ENCODE assay signal across 16 cellular contexts in genomic region chr13:97308735-97309429, GRCh38.
DNase-seq lines count a peak whose midpoint lies in the region; ATAC-seq, FAIRE-seq and TF ChIP-seq lines count a peak whose summit lies in the region.
"Had no signal": no experiment of that assay in that cellular context is flagged by ENCODE, and none has a peak within 500 bp of the region (broad histone marks: within the 10 kb centered on the region; RNA-seq: fewer than 3 reads in every experiment).

No MANE protein-coding gene starts in this region.

- H3K14ac ChIP-seq in H1 (ENCODE audit: insufficient read length) = no peak overlapping the region

- no peak overlapping the region for H4K91ac ChIP-seq in H1 (replicated peaks; ENCODE audit: insufficient read length, low read length)

- H2BK120ac ChIP-seq in H1 (replicated peaks; ENCODE audit: low read depth, low read length) = no peak overlapping the region

- no TSS peak for BruUV-seq in PC-3 (replicated peaks; lab: Mats Ljungman, UMichigan)

- no peak overlapping the region for H3K23ac ChIP-seq in H1 (ENCODE audit: insufficient read length)

- no peak overlapping the region for H3K56ac ChIP-seq in H1 (replicated peaks; ENCODE audit: insufficient read length, low read depth, low read length)

- no peak for FAIRE-seq in H1 (lab: Jason Lieb, UNC)
- FAIRE-seq: frontal cortex had no signal

- H3K4me1 ChIP-seq in PC-3 (ENCODE audit: insufficient read depth, low read length) (peaks cover 26% of the 10 kb centered on the region), H1 (replicated peaks in 1 of 4; ENCODE audit: control insufficient read depth in 3 of 4, insufficient read depth in 4 of 4, low read length in 3 of 4) (peaks cover 0 to 6% (median 1%) of the 10 kb centered on the region in 4 experiments; a peak in 3 of 7 replicates), neural progenitor cell (peaks cover 12% of the 10 kb centered on the region)

- H3K79me2 ChIP-seq in PC-3 (ENCODE audit: low read length) (no peaks in the 10 kb centered on the region), H1 (ENCODE audit: control insufficient read depth in 1 of 2, insufficient read depth in 2 of 2, low read length in 2 of 2) (no peaks in the 10 kb centered on the region), neural progenitor cell (ENCODE audit: low read depth) (no peaks in the 10 kb centered on the region)

- H3K9ac ChIP-seq in PC-3 (ENCODE audit: low read length) (peak overlapping the region; percentile 37), H1 (replicated peaks in 1 of 4; ENCODE audit: extremely low read depth in 1 of 4, low read depth in 3 of 4, low read length in 3 of 4) (no peak overlapping the region), neural progenitor cell (no peak overlapping the region)

- H4K5ac ChIP-seq in H1 (ENCODE audit: insufficient read length, low read depth, low read length) = no peak overlapping the region

- H4K20me1 ChIP-seq in PC-3 (ENCODE audit: low read length) = no peaks in the 10 kb centered on the region
- H4K20me1 ChIP-seq in H1 (replicated peaks in 1 of 2; ENCODE audit: control insufficient read depth in 1 of 2, insufficient read depth in 2 of 2, low read length in 2 of 2) = no peaks in the 10 kb centered on the region
- no peaks in the 10 kb centered on the region for H4K20me1 ChIP-seq in neural progenitor cell (ENCODE audit: low read depth)

- no peaks in the 10 kb centered on the region for H3K36me3 Mint-ChIP-seq in neural progenitor cell

- H3K4ac ChIP-seq in H1 (replicated peaks; ENCODE audit: insufficient read length, low read depth, low read length) = no peak overlapping the region

- no peaks in the 10 kb centered on the region for H3K9me3 Mint-ChIP-seq in neural progenitor cell
- H3K9me3 Mint-ChIP-seq: activated CD4-positive, alpha-beta memory T cell treated with anti-CD3 and anti-CD28 coated beads, Interleukin-2, amount 10 ng/mL, durations not matched to agents 7 days and 5 days; dendritic cell treated with granulocyte-macrophage colony-stimulating factor and Interleukin-4, amounts not matched to agents 40 ng/mL and 50 ng/mL, for 4 days had no signal

- H3K4me3 Mint-ChIP-seq in neural progenitor cell = no peak overlapping the region
- H3K4me3 Mint-ChIP-seq: activated CD4-positive, alpha-beta memory T cell treated with anti-CD3 and anti-CD28 coated beads, Interleukin-2, amount 10 ng/mL, durations not matched to agents 7 days and 5 days; dendritic cell treated with granulocyte-macrophage colony-stimulating factor and Interleukin-4, amounts not matched to agents 40 ng/mL and 50 ng/mL, for 4 days; stimulated activated naive B cell treated with anti-CD40 and anti-IgM and Interleukin-4, amounts not matched to agents 10 μg/mL and 1 μg/mL and 100 μg/mL, for 72 hours had no signal

- no peaks in the 10 kb centered on the region for H3K36me3 ChIP-seq in PC-3 (ENCODE audit: low read depth, low read length)
- no peaks in the 10 kb centered on the region for H3K36me3 ChIP-seq in H1 (ENCODE audit: control insufficient read depth in 2 of 4, insufficient read depth in 4 of 4, low read length in 3 of 4)
- no peaks in the 10 kb centered on the region for H3K36me3 ChIP-seq in neural progenitor cell
- H3K36me3 ChIP-seq: BE2C had no signal

- no peaks in the 10 kb centered on the region for H3K27me3 ChIP-seq in PC-3 (ENCODE audit: low read length)
- H3K27me3 ChIP-seq in H1 (replicated peaks in 1 of 4; ENCODE audit: control insufficient read depth in 3 of 4, extremely low read depth in 1 of 4, insufficient read depth in 3 of 4, low read length in 3 of 4) = no peaks in the 10 kb centered on the region
- no peaks in the 10 kb centered on the region for H3K27me3 ChIP-seq in neural progenitor cell
- H3K27me3 ChIP-seq: BE2C had no signal

- TF ChIP-seq POLR2A in H1 (IDR thresholded peaks at IDR 0.05; ENCODE audit: control extremely low read depth in 1 of 2, low read depth in 2 of 2, low read length in 2 of 2) = no peak

- no peaks in the 10 kb centered on the region for H3K27me3 Mint-ChIP-seq in neural progenitor cell (ENCODE audit: insufficient read depth, low read depth)
- H3K27me3 Mint-ChIP-seq: activated CD4-positive, alpha-beta memory T cell treated with anti-CD3 and anti-CD28 coated beads, Interleukin-2, amount 10 ng/mL, durations not matched to agents 7 days and 5 days; dendritic cell treated with granulocyte-macrophage colony-stimulating factor and Interleukin-4, amounts not matched to agents 40 ng/mL and 50 ng/mL, for 4 days; stimulated activated naive B cell treated with anti-CD40 and anti-IgM and Interleukin-4, amounts not matched to agents 10 μg/mL and 1 μg/mL and 100 μg/mL, for 72 hours had no signal

- no peak overlapping the region for H2BK5ac ChIP-seq in H1 (ENCODE audit: low read depth, low read length)

- CTCF ChIA-PET in PC-3 (lab: Charles Lee) = no interaction called here
- CTCF ChIA-PET in H1 (lab: Charles Lee; ENCODE audit: partially characterized antibody) = interaction anchor here (0.7 to 0.8 kb wide), 2 partner anchors 36 to 43 kb away, joined by 3 to 4 read pairs; no protein-coding TSS in a partner anchor

- no peak overlapping the region for H2AK5ac ChIP-seq in H1 (ENCODE audit: low read depth, low read length)

- POLR2A ChIA-PET in PC-3 (lab: Charles Lee; ENCODE audit: unreplicated experiment) = no interaction called here
- POLR2A ChIA-PET in H1 (lab: Charles Lee; ENCODE audit: partially characterized antibody) = interaction anchor here (0.9 to 1.0 kb wide), 2 partner anchors 14 to 19 kb away, joined by 3 to 4 read pairs; no protein-coding TSS in a partner anchor

- no peak overlapping the region for H3K18ac ChIP-seq in H1 (ENCODE audit: extremely low read depth, low read length)

- ATAC-seq in PC-3 = peak; percentile 44; the same call in 1 of the 2 replicates
- no peak for ATAC-seq in GM21723 (IDR thresholded peaks at IDR 0.05; ENCODE audit: unreplicated experiment)
- ATAC-seq in HG03039 (IDR thresholded peaks at IDR 0.05; ENCODE audit: unreplicated experiment) = no peak
- ATAC-seq in HG02610 (IDR thresholded peaks at IDR 0.05; ENCODE audit: unreplicated experiment) = no peak
- ATAC-seq: activated naive CD4-positive, alpha-beta T cell treated with anti-CD3 and anti-CD28 coated beads, Interleukin-2, amount 50 U/mL, for 72 hours; left colon; stimulated activated naive B cell treated with anti-CD40 and anti-IgM and Interleukin-4, amounts not matched to agents 10 μg/mL and 1 μg/mL and 100 μg/mL, for 72 hours had no signal

- TF ChIP-seq CTCF in PC-3 (conservative IDR thresholded peaks at IDR 0.05; ENCODE audit: low read depth, low read length) = no peak
- no peak for TF ChIP-seq CTCF in H1 (IDR thresholded peaks at IDR 0.05; ENCODE audit: control extremely low read depth in 1 of 3, insufficient read depth in 1 of 3, low read depth in 1 of 3, low read length in 3 of 3)
- TF ChIP-seq CTCF in neural progenitor cell (IDR thresholded peaks at IDR 0.05) = no peak

- no peak overlapping the region for H3K4me3 ChIP-seq in PC-3 (ENCODE audit: low read length)
- H3K4me3 ChIP-seq in H1 (ENCODE audit: extremely low read depth in 1 of 4, insufficient read depth in 2 of 4, low read depth in 3 of 4, low read length in 4 of 4) = no peak overlapping the region
- H3K4me3 ChIP-seq in neural progenitor cell = no peak overlapping the region

- H3K79me1 ChIP-seq in H1 (ENCODE audit: low read depth, low read length) = no peaks in the 10 kb centered on the region

- peak overlapping the region; percentile 66 for H3K4me2 ChIP-seq in PC-3 (ENCODE audit: low read length)
- no peak overlapping the region for H3K4me2 ChIP-seq in H1 (ENCODE audit: insufficient read depth in 1 of 2, low read depth in 2 of 2, low read length in 2 of 2)
- H3K4me2 ChIP-seq in neural progenitor cell = no peak overlapping the region

- peak overlapping the region; percentile 46; the same call in 1 of the 2 replicates for H2BK12ac ChIP-seq in H1 (ENCODE audit: low read depth, low read length)

- H3K27ac ChIP-seq in PC-3 (ENCODE audit: low read length) (peak overlapping the region; percentile 88), H1 (ENCODE audit: low read depth, low read length) (no peak overlapping the region), neural progenitor cell (peak overlapping the region; percentile 42)

- TF ChIP-seq EP300 in H1 (IDR thresholded peaks at IDR 0.05; ENCODE audit: borderline replicate concordance in 1 of 2, low read depth in 2 of 2, low read length in 2 of 2) = no peak

- no peak overlapping the region; the same call in 1 of the 2 replicates for H2AFZ ChIP-seq in PC-3 (ENCODE audit: low read length)
- no peak overlapping the region for H2AFZ ChIP-seq in H1 (ENCODE audit: low read length)
- H2AFZ ChIP-seq in neural progenitor cell (replicated peaks) = no peak overlapping the region

- H3F3A ChIP-seq in PC-3 (ENCODE audit: low read length, unreplicated experiment) (no peaks in the 10 kb centered on the region), neural progenitor cell (ENCODE audit: low read depth) (no peaks in the 10 kb centered on the region)

- no peaks in the 10 kb centered on the region for H3K9me2 ChIP-seq in PC-3 (replicated peaks; ENCODE audit: low read length)

- 80% methylated on average over 5 of the region's 5 CpGs; no CpG with 5 or more reads in 1 of the 2 experiments for WGBS in H1 (ENCODE audit: extremely low coverage in 1 of 2, insufficient coverage in 1 of 2, insufficient read length in 1 of 2, insufficient replicate concordance in 2 of 2, low coverage in 1 of 2, low lambda C conversion rate in 2 of 2, missing lambda C conversion rate in 1 of 2), 2 experiments

- no peak overlapping the region for H2BK15ac ChIP-seq in H1 (ENCODE audit: low read length)

- intact Hi-C loops in PC-3 (cut with micrococcal nuclease) = no loop called here

- H3K9me3 ChIP-seq in PC-3 (ENCODE audit: low read length) = no peaks in the 10 kb centered on the region
- no peaks in the 10 kb centered on the region for H3K9me3 ChIP-seq in H1 (ENCODE audit: insufficient read depth in 2 of 2, low read depth in 1 of 2, low read length in 1 of 2)
- no peaks in the 10 kb centered on the region for H3K9me3 ChIP-seq in neural progenitor cell (ENCODE audit: low read depth)
- H3K9me3 ChIP-seq: BE2C had no signal

- H3K23me2 ChIP-seq in H1 (ENCODE audit: low read depth, low read length) = no peaks in the 10 kb centered on the region

- DNase-seq in COLO829 (ENCODE audit: low spot score) = peak; percentile 26
- peak; percentile 44 for DNase-seq in PC-3
- no peak for DNase-seq in H1 (ENCODE audit: low read depth in 1 of 2, low spot score in 2 of 2)
- no peak for DNase-seq in neural progenitor cell (ENCODE audit: low spot score)
- no peak for DNase-seq in T-helper 2 cell
- DNase-seq: activated CD4-positive, alpha-beta memory T cell treated with anti-CD3 and anti-CD28 coated beads, Interleukin-2, amount 10 ng/mL, durations not matched to agents 7 days and 5 days; left colon; stimulated activated naive B cell treated with anti-CD40 and anti-IgM and Interleukin-4, amounts not matched to agents 10 μg/mL and 1 μg/mL and 100 μg/mL, for 72 hours; T-helper 9 cell had no signal

- no peak for TF ChIP-seq RAD21 in H1 (IDR thresholded peaks at IDR 0.05 in 1 of 2, conservative IDR thresholded peaks at IDR 0.05 in 1 of 2; ENCODE audit: low read depth in 2 of 2, low read length in 2 of 2)

- no peak overlapping the region for H3K27ac Mint-ChIP-seq in neural progenitor cell
- H3K27ac Mint-ChIP-seq: activated CD4-positive, alpha-beta memory T cell treated with anti-CD3 and anti-CD28 coated beads, Interleukin-2, amount 10 ng/mL, durations not matched to agents 7 days and 5 days; activated naive CD4-positive, alpha-beta T cell treated with anti-CD3 and anti-CD28 coated beads, Interleukin-2, amount 50 U/mL, for 72 hours; dendritic cell treated with granulocyte-macrophage colony-stimulating factor and Interleukin-4, amounts not matched to agents 40 ng/mL and 50 ng/mL, for 4 days; stimulated activated naive B cell treated with anti-CD40 and anti-IgM and Interleukin-4, amounts not matched to agents 10 μg/mL and 1 μg/mL and 100 μg/mL, for 72 hours had no signal

- no peak overlapping the region for H4K8ac ChIP-seq in H1 (ENCODE audit: extremely low read depth, insufficient read depth, low read length)

- H3K4me1 Mint-ChIP-seq in neural progenitor cell = peaks cover 31% of the 10 kb centered on the region
- H3K4me1 Mint-ChIP-seq: activated CD4-positive, alpha-beta memory T cell treated with anti-CD3 and anti-CD28 coated beads, Interleukin-2, amount 10 ng/mL, durations not matched to agents 7 days and 5 days had no signal

- H2BK20ac ChIP-seq in H1 (ENCODE audit: low read length) = 0 out of 2 replicates have a peak overlapping the region, but pooled peaks have one; percentile 41

Comparison
In these comparisons a context has a peak if more than half of its experiments do, and no peak if none do; other contexts are left out.
1. DNase-seq: peak in COLO829 (single experiment) and PC-3 (single experiment); none in H1 (0 of 2), neural progenitor cell (single experiment) and T-helper 2 cell (0 of 5).